ENCODE assay signal across 18 cellular contexts in the genomic region with DNA sequence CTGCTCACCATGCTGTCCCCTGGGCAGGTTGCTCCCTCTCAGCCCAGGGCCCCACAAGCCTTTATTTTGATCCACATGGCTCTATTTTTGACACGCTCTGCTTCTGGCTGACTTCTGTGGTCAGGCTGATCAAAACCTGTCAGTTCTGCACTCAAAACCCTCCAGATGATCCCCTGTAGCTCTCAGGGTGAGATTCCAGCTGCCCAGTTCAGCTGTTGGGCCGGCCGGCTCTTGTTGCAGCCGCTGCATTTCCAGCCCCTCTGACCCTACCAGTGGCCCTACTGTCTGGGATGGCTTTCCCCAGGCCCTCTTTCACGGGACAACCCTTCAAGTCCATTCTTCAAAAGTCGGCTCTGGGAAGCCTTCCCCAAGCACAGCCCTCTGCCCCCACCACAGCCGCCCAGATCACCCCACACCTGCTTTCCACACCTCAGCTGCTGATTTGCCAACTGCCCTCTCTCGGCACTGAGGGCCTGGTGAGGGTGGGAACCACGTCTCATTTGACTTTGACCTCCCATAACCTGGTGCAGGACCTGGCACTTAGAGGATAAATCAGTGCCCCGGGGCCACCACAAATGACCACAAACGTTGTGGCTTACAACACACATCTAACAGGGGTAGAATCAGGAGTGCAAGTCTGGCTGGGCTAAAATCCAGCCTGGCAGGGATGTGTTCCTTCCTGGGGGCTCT. TPM values are rescaled to one million over a fixed set of nuclear protein-coding genes. Genes with fewer than 3 reads are reported as not detected.
"Had no signal": no experiment of that assay in that cellular context is flagged by ENCODE, and none has a peak within 500 bp of the region (broad histone marks: within the 10 kb centered on the region; RNA-seq: fewer than 3 reads in every experiment).

No MANE protein-coding gene starts in this region.

- ATAC-seq: activated CD4-positive, alpha-beta T cell treated with anti-CD3 and anti-CD28 coated beads for 36 hours; activated T-cell treated with anti-CD3 and anti-CD28 coated beads, Interleukin-2, amount 50 U/mL, for 4 hours; sciatic nerve; T-helper 17 cell had no signal

- H3K4me3 Mint-ChIP-seq: activated CD4-positive, alpha-beta memory T cell treated with anti-CD3 and anti-CD28 coated beads, Interleukin-2, amount 10 ng/mL, durations not matched to agents 7 days and 5 days; activated CD4-positive, alpha-beta T cell treated with anti-CD3 and anti-CD28 coated beads for 36 hours; activated T-cell treated with anti-CD3 and anti-CD28 coated beads, Interleukin-2, amount 50 U/mL, for 4 hours; neural crest cell; T-helper 17 cell had no signal

- H3K9me3 ChIP-seq: colonic mucosa, esophagus squamous epithelium, ovary, tibial artery had no signal

- H3K27ac ChIP-seq: cardiac muscle cell, colonic mucosa, esophagus squamous epithelium, ovary, tibial artery had no signal

- H3K36me3 ChIP-seq: cardiac muscle cell, colonic mucosa, esophagus squamous epithelium, ovary, tibial artery had no signal

- H3K4me3 ChIP-seq: cardiac muscle cell, colonic mucosa, esophagus squamous epithelium, ovary, tibial artery had no signal

- DNase-seq: activated CD4-positive, alpha-beta memory T cell treated with anti-CD3 and anti-CD28 coated beads, Interleukin-2, amount 10 ng/mL, durations not matched to agents 7 days and 5 days; activated CD4-positive, alpha-beta T cell treated with anti-CD3 and anti-CD28 coated beads for 36 hours; activated effector memory CD4-positive, alpha-beta T cell treated with Interleukin-2 at 50 U/mL for 16 hours; activated naive CD4-positive, alpha-beta T cell treated with anti-CD3 and anti-CD28 coated beads, Interleukin-2, amount 50 U/mL, for 16 hours; activated T-cell treated with anti-CD3 and anti-CD28 coated beads, Interleukin-2, amount 50 U/mL, for 4 hours; colonic mucosa; esophagus squamous epithelium; hypothalamus; kidney glomerular epithelial cell; stimulated activated CD4-positive, alpha-beta T cell treated with anti-CD3 and anti-CD28 coated beads, Interleukin-1b, Interleukin-23, amount 100 ng/mL, for 48 hours; T-helper 17 cell; tibial artery had no signal

- H3K9me3 Mint-ChIP-seq: activated CD4-positive, alpha-beta memory T cell treated with anti-CD3 and anti-CD28 coated beads, Interleukin-2, amount 10 ng/mL, durations not matched to agents 7 days and 5 days; activated T-cell treated with anti-CD3 and anti-CD28 coated beads, Interleukin-2, amount 50 U/mL, for 4 hours had no signal

- H3K27me3 ChIP-seq: cardiac muscle cell, colonic mucosa, ovary had no signal

- H3K27ac Mint-ChIP-seq: activated CD4-positive, alpha-beta memory T cell treated with anti-CD3 and anti-CD28 coated beads, Interleukin-2, amount 10 ng/mL, durations not matched to agents 7 days and 5 days; activated CD4-positive, alpha-beta T cell treated with anti-CD3 and anti-CD28 coated beads for 36 hours; T-helper 17 cell had no signal

RNA-seq across cellular contexts. Expression of a gene that starts 16.3 kb away (rescaled TPM):
- total RNA-seq: activated CD4-positive, alpha-beta memory T cell treated with anti-CD3 and anti-CD28 coated beads, Interleukin-2, amount 10 ng/mL, durations not matched to agents 7 days and 5 days; activated CD4-positive, alpha-beta T cell treated with anti-CD3 and anti-CD28 coated beads for 36 hours; fibroblast of villous mesenchyme; mesenteric fat pad; T-helper 17 cell had no signal
